In genomic region chr7:42931834-42932651, GRCh38 we compare ENCODE assay signal across 8 cellular contexts. TPM values are rescaled to one million over a fixed set of nuclear protein-coding genes. Genes with fewer than 3 reads are reported as not detected.
DNase-seq lines count a peak whose midpoint lies in the region; ATAC-seq, FAIRE-seq and TF ChIP-seq lines count a peak whose summit lies in the region.

MRPL32 (plus strand) TSS chr7:42932376; CDS start chr7:42932387, 11 bp downstream.
PSMA2 (minus strand) TSS chr7:42932174; CDS start chr7:42932158, 16 bp downstream.

- intact Hi-C loops in body of pancreas (cut with DNase I) (no loop called here), sciatic nerve (cut with DNase I) (no loop called here)

- FAIRE-seq in TTC549 (lab: Jason Lieb, UNC) = peak; percentile 90

- H3K27me3 ChIP-seq in body of pancreas = no peaks in the 10 kb centered on the region

- peak within 1 kb of the TSS; percentile 73 to 75 for H3K4me3 ChIP-seq in body of pancreas

- TF ChIP-seq POLR2A in body of pancreas (IDR thresholded peaks at IDR 0.05) = peak; percentile 51 to 82 (median 80)

- H3K4me1 ChIP-seq in body of pancreas = peaks cover 47% of the 10 kb centered on the region

- WGBS in body of pancreas, 2 donors = 0% methylated on average over 26 to 56 of the region's 56 CpGs

- H3K9me3 ChIP-seq in body of pancreas = no peaks in the 10 kb centered on the region

- H3K36me3 ChIP-seq in body of pancreas (replicated peaks in 1 of 2; ENCODE audit: insufficient read depth in 1 of 2, low read depth in 2 of 2) = peaks cover 0 to 8% of the 10 kb centered on the region in 2 donors

- TF ChIP-seq CTCF in 22Rv1 (IDR thresholded peaks at IDR 0.05) = no peak
- no peak for TF ChIP-seq CTCF in body of pancreas (IDR thresholded peaks at IDR 0.05)

- H3K27ac ChIP-seq in 22Rv1 (peak within 1 kb of the TSS; percentile 58), body of pancreas (peak within 1 kb of the TSS; percentile 67 to 87 (median 75))

- peak; percentile 99 for ATAC-seq in GM18520 (IDR thresholded peaks at IDR 0.05; ENCODE audit: unreplicated experiment)
- peak; percentile 99 for ATAC-seq in HG03064 (IDR thresholded peaks at IDR 0.05; ENCODE audit: low read depth, unreplicated experiment)
- peak; percentile 100 for ATAC-seq in body of pancreas
- peak; percentile 100 for ATAC-seq in sciatic nerve

- DNase-seq in NCI-H2107 treated with DMSO at 0.1 percent for 48 hours (lab: John Stamatoyannopoulos, UW; ENCODE audit: unreplicated experiment) (peak; percentile 99), body of pancreas (peak; percentile 95 to 98 (median 96)), iPS DF 19.7 (ENCODE audit: low read depth, low spot score) (peak; percentile 94), sciatic nerve (ENCODE audit: low spot score) (peak; percentile 95)

RNA-seq across cellular contexts. Expression of gene MRPL32, which starts in this region (rescaled TPM):
- 10 to 100 TPM; 15.5 to 25.7 TPM for total RNA-seq in body of pancreas
- total RNA-seq in sciatic nerve = 45.3 TPM

RNA-seq across cellular contexts. Expression of gene PSMA2, which starts in this region (rescaled TPM):
- total RNA-seq in body of pancreas = 10 to 100 TPM; 28.0 to 32.7 TPM
- total RNA-seq in sciatic nerve = 48.4 TPM

Comparison
In these comparisons a context has a peak if more than half of its experiments do, and no peak if none do; other contexts are left out.
1. Peak in every context shown above with its lines: DNase-seq, ATAC-seq, H3K4me3 ChIP-seq and H3K27ac ChIP-seq.